ENCODE assay signal across 12 cellular contexts in the genomic region with DNA sequence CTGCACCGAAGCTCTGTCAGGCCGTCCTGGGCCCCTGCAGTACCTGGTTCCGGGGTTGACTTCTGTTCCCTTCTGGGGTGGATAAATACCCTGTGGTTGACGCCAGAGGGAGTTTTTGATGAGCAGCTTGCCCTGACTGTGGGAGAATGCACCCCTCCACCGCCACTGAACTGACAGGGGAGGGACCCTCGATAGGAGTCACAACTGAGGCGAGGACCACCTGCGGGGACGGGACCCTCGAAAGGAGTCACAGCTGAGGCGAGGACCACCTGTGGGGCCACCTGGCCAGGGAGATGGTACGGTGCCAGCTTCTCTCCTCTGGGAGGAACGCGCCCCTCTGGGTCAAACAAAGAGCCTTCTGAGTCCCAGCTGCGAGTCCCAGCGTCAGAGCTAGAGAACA.
"Had no signal": no experiment of that assay in that cellular context is flagged by ENCODE, and none has a peak within 500 bp of the region (broad histone marks: within the 10 kb centered on the region; RNA-seq: fewer than 3 reads in every experiment).

No MANE protein-coding gene starts in this region.

- H3K79me2 ChIP-seq: parathyroid adenoma had no signal

- H3K9me3 ChIP-seq: heart right ventricle, upper lobe of left lung had no signal

- H3K4me3 Mint-ChIP-seq: activated CD4-positive, alpha-beta memory T cell treated with anti-CD3 and anti-CD28 coated beads for 36 hours; activated naive CD4-positive, alpha-beta T cell treated with anti-CD3 and anti-CD28 coated beads for 36 hours; activated T-helper 1 cell treated with anti-CD3 and anti-CD28 coated beads, Interleukin-12 subunit alpha, Interleukin-12 subunit beta, Interleukin-2, Interleukin-4 antibody, amounts not matched to agents 30 ng/mL and 10 ng/mL and 1 ng/mL, durations not matched to agents 14 hours and 24 hours and 36 hours; stimulated activated naive B cell treated with anti-CD40 and anti-IgM and Interleukin-4, amounts not matched to agents 10 μg/mL and 1 μg/mL and 100 μg/mL, for 72 hours had no signal

- ATAC-seq: heart right ventricle; left ventricle myocardium superior; stimulated activated naive B cell treated with anti-CD40 and anti-IgM and Interleukin-4, amounts not matched to agents 10 μg/mL and 1 μg/mL and 100 μg/mL, for 72 hours had no signal

- H2AFZ ChIP-seq: parathyroid adenoma had no signal

- H3K4me1 Mint-ChIP-seq: stimulated activated naive B cell treated with anti-CD40 and anti-IgM and Interleukin-4, amounts not matched to agents 10 μg/mL and 1 μg/mL and 100 μg/mL, for 72 hours had no signal

- H3K27ac ChIP-seq: heart right ventricle, parathyroid adenoma, upper lobe of left lung had no signal

- H3K9me3 Mint-ChIP-seq: activated CD4-positive, alpha-beta memory T cell treated with anti-CD3 and anti-CD28 coated beads for 36 hours; activated naive CD4-positive, alpha-beta T cell treated with anti-CD3 and anti-CD28 coated beads for 36 hours; activated T-helper 1 cell treated with anti-CD3 and anti-CD28 coated beads, Interleukin-12 subunit alpha, Interleukin-12 subunit beta, Interleukin-2, Interleukin-4 antibody, amounts not matched to agents 30 ng/mL and 10 ng/mL and 1 ng/mL, durations not matched to agents 14 hours and 24 hours and 36 hours; stimulated activated naive B cell treated with anti-CD40 and anti-IgM and Interleukin-4, amounts not matched to agents 10 μg/mL and 1 μg/mL and 100 μg/mL, for 72 hours had no signal

- DNase-seq: activated CD4-positive, alpha-beta memory T cell treated with anti-CD3 and anti-CD28 coated beads for 36 hours; activated naive CD4-positive, alpha-beta T cell treated with anti-CD3 and anti-CD28 coated beads for 36 hours; foreskin melanocyte; heart right ventricle; kidney; left ventricle myocardium superior; stimulated activated naive B cell treated with anti-CD40 and anti-IgM and Interleukin-4, amounts not matched to agents 10 μg/mL and 1 μg/mL and 100 μg/mL, for 72 hours had no signal

- H3K27ac Mint-ChIP-seq: activated CD4-positive, alpha-beta memory T cell treated with anti-CD3 and anti-CD28 coated beads for 36 hours; activated naive CD4-positive, alpha-beta T cell treated with anti-CD3 and anti-CD28 coated beads for 36 hours; activated T-helper 1 cell treated with anti-CD3 and anti-CD28 coated beads, Interleukin-12 subunit alpha, Interleukin-12 subunit beta, Interleukin-2, Interleukin-4 antibody, amounts not matched to agents 30 ng/mL and 10 ng/mL and 1 ng/mL, durations not matched to agents 14 hours and 24 hours and 36 hours; stimulated activated naive B cell treated with anti-CD40 and anti-IgM and Interleukin-4, amounts not matched to agents 10 μg/mL and 1 μg/mL and 100 μg/mL, for 72 hours had no signal

- H3K4me1 ChIP-seq: heart right ventricle, parathyroid adenoma, upper lobe of left lung had no signal

- H3K36me3 Mint-ChIP-seq: activated CD4-positive, alpha-beta memory T cell treated with anti-CD3 and anti-CD28 coated beads for 36 hours; stimulated activated naive B cell treated with anti-CD40 and anti-IgM and Interleukin-4, amounts not matched to agents 10 μg/mL and 1 μg/mL and 100 μg/mL, for 72 hours had no signal

- H3K9ac ChIP-seq: parathyroid adenoma had no signal

- H3K27me3 ChIP-seq: upper lobe of left lung had no signal

- FAIRE-seq: astrocyte, colon, kidney had no signal

- H3K4me3 ChIP-seq: heart right ventricle, upper lobe of left lung had no signal

- H3K36me3 ChIP-seq: heart right ventricle, upper lobe of left lung had no signal
